30 cellular contexts compared by ENCODE assay signal in the genomic region with DNA sequence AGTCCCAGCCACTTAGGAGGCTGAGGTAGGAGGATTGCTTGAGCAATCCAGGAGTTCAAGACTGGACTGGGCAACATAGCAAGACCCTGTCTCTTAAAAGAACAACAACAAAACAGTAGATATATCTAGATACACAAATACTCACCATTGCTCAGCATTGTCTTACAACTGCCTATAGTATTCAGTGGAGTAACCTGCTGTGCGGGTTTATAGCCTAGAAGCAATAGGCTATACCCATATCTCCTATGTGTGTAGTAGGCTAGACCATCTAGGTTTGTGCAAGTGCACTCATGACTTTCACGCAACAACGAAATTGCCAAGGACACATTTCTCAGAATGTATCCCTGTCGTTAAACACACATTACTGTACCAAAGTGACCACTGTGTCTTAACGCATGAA. TPM values are rescaled to one million over a fixed set of nuclear protein-coding genes. Genes with fewer than 3 reads are reported as not detected.
"Had no signal": no experiment of that assay in that cellular context is flagged by ENCODE, and none has a peak within 500 bp of the region (broad histone marks: within the 10 kb centered on the region; RNA-seq: fewer than 3 reads in every experiment).

No MANE protein-coding gene starts in this region.

- H3K27me3 ChIP-seq: colonic mucosa, esophagus muscularis mucosa, esophagus squamous epithelium, foreskin keratinocyte, gastrocnemius medialis, gastroesophageal sphincter, heart left ventricle had no signal

- H3K9me3 ChIP-seq: colonic mucosa, esophagus muscularis mucosa, esophagus squamous epithelium, gastrocnemius medialis, gastroesophageal sphincter, heart left ventricle, heart right ventricle had no signal

- H3K27ac Mint-ChIP-seq: dendritic cell treated with granulocyte-macrophage colony-stimulating factor and Interleukin-4, amounts not matched to agents 40 ng/mL and 50 ng/mL, for 4 days; effector memory CD8-positive, alpha-beta T cell; endodermal cell had no signal

- H3K4me3 Mint-ChIP-seq: dendritic cell treated with granulocyte-macrophage colony-stimulating factor and Interleukin-4, amounts not matched to agents 40 ng/mL and 50 ng/mL, for 4 days; effector memory CD8-positive, alpha-beta T cell; endodermal cell had no signal

- H3K9me3 Mint-ChIP-seq: dendritic cell treated with granulocyte-macrophage colony-stimulating factor and Interleukin-4, amounts not matched to agents 40 ng/mL and 50 ng/mL, for 4 days; effector memory CD8-positive, alpha-beta T cell; endodermal cell had no signal

- H3K4me1 ChIP-seq: colonic mucosa, esophagus squamous epithelium, foreskin keratinocyte, gastrocnemius medialis, heart right ventricle had no signal

- FAIRE-seq: colon, endometrium, endothelial cell of umbilical vein, frontal cortex had no signal

- DNase-seq: colonic mucosa; cortex of kidney; dermis blood vessel endothelial cell; dorsolateral prefrontal cortex; effector CD4-positive, alpha-beta T cell; effector CD8-positive, alpha-beta T cell; effector memory CD4-positive, alpha-beta T cell; effector memory CD8-positive, alpha-beta T cell; endodermal cell; erythroblast; esophagus squamous epithelium; foreskin fibroblast; foreskin keratinocyte; foreskin melanocyte; gastrocnemius medialis; glutamatergic neuron; head of caudate nucleus; heart left ventricle; heart right ventricle had no signal

- H3K36me3 ChIP-seq: colonic mucosa, esophagus muscularis mucosa, esophagus squamous epithelium, gastrocnemius medialis, gastroesophageal sphincter, heart left ventricle, heart right ventricle had no signal

- H3K4me1 Mint-ChIP-seq: endodermal cell had no signal

- H3K4me3 ChIP-seq: colonic mucosa, coronary artery, dorsolateral prefrontal cortex, esophagus muscularis mucosa, esophagus squamous epithelium, gastrocnemius medialis, gastroesophageal sphincter, heart left ventricle, heart right ventricle had no signal

- ATAC-seq: effector memory CD8-positive, alpha-beta T cell; esophagus mucosa; foreskin keratinocyte; gastrocnemius medialis; gastroesophageal sphincter; heart left ventricle; heart right ventricle had no signal

- H3K27ac ChIP-seq: colonic mucosa, coronary artery, dorsolateral prefrontal cortex, epithelial cell of prostate, esophagus muscularis mucosa, esophagus squamous epithelium, foreskin keratinocyte, gastrocnemius medialis, gastroesophageal sphincter, heart left ventricle, heart right ventricle had no signal

RNA-seq across cellular contexts. Expression of a gene that starts 44.7 kb away (rescaled TPM):
- total RNA-seq: dermis blood vessel endothelial cell, dermis microvascular lymphatic vessel endothelial cell had no signal
